1 cellular context compared by ENCODE assay signal in the genomic region with DNA sequence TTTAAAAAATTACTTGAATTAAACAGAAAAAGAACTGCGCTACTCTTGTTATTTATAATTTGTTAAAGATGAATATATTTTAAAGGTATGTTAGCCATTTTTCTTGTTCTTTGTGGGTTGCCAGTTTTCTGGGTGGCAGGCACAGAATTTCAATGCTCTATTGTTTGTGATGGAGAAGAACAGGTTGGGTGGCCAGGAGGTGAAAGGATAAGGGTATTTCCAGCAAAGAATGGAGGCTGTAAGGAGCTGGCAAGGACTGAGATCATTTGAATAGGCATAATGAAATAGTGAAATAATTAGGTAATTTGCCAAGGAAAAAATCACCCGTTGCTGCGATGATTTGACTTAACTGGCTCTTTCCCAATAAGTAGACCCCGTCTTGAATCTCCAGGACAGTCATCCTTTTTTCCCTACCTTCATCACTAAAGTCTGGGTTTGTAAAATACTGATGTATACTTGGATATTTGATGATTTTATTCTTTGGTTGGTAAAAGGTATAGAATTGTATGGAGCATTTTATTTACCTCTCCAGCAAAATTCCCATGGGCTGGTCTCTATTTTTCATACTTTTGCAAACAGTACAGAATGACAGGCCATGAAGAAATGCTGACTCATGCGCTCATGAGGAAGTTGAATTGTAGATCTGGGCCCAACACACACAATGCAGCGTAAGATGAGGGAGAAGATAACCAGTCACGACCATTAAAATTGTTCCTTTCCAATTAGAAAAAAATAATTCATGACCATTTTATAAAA.
TF ChIP-seq lines count a peak whose summit lies in the region.

No MANE protein-coding gene starts in this region.

TF ChIP-seq in endothelial cell of umbilical vein, 7 proteins besides CTCF, POLR2A, EP300 and RAD21:
- TF ChIP-seq EZH2 (IDR thresholded peaks at IDR 0.05; ENCODE audit: borderline replicate concordance, low read depth, low read length, severe bottlenecking) (no peak), POLR2AphosphoS5 (IDR thresholded peaks at IDR 0.05; ENCODE audit: insufficient read depth, low read depth, low read length) (peak; percentile 42), FOS (IDR thresholded peaks at IDR 0.05; ENCODE audit: borderline replicate concordance, insufficient read depth, low read length) (peak; percentile 48), GATA2 (IDR thresholded peaks at IDR 0.05; ENCODE audit: insufficient read depth, insufficient read length, low read depth, low read length) (peak; percentile 97), MAX (IDR thresholded peaks at IDR 0.05; ENCODE audit: insufficient read depth, insufficient read length) (no peak), JUN (IDR thresholded peaks at IDR 0.05; ENCODE audit: borderline replicate concordance, insufficient read depth, insufficient read length, low read depth) (peak; percentile 68), MYC (IDR thresholded peaks at IDR 0.05; ENCODE audit: low read depth, low read length) (no peak)
